In the genomic region with DNA sequence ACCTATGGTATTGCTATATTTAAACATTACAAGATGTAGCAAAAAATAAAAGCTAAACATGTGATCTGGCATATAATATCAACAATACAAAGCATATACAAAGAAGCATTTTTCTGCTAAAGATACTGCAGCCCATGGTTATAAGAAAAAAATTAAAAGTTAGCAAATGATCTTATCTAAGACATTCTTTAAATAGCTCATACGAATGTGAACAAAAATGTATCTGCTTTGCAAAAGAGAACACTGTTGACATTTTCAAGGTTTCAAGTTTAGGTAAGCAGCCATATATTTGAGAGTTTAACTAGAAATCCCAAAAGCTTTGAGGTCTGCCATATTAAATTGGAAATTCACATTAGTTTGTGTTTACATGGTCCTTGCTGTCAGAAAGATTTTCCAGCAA, we compare ENCODE assay signal across 14 cellular contexts.
DNase-seq lines count a peak whose midpoint lies in the region; ATAC-seq and TF ChIP-seq lines count a peak whose summit lies in the region.
"Had no signal": no experiment of that assay in that cellular context is flagged by ENCODE, and none has a peak within 500 bp of the region (broad histone marks: within the 10 kb centered on the region; RNA-seq: fewer than 3 reads in every experiment).

No MANE protein-coding gene starts in this region.

- no peak overlapping the region for H3K4me3 Mint-ChIP-seq in mesothelial cell of epicardium
- H3K4me3 Mint-ChIP-seq: CD4-positive, alpha-beta T cell; H9 had no signal

- H3K27ac Mint-ChIP-seq in mesothelial cell of epicardium, result peak overlapping the region; percentile 50
- H3K27ac Mint-ChIP-seq: CD4-positive, alpha-beta T cell; H9 had no signal

- no peaks in the 10 kb centered on the region for H3K27me3 ChIP-seq in DND-41 (ENCODE audit: insufficient read depth, low read length, poor library complexity)
- no peaks in the 10 kb centered on the region for H3K27me3 ChIP-seq in adipocyte (replicated peaks; ENCODE audit: control insufficient read depth, insufficient read depth, low read length)

- H3K4me1 ChIP-seq in DND-41 (ENCODE audit: insufficient read depth, low read length) (no peaks in the 10 kb centered on the region), adipocyte (ENCODE audit: control insufficient read depth, insufficient read depth, low read length) (peaks cover 2% of the 10 kb centered on the region)
- H3K4me1 ChIP-seq: Caco-2 had no signal

- H3K36me3 ChIP-seq in DND-41 (ENCODE audit: insufficient read depth, low read length), result no peaks in the 10 kb centered on the region
- no peaks in the 10 kb centered on the region for H3K36me3 ChIP-seq in adipocyte (ENCODE audit: control insufficient read depth, insufficient read depth, low read length, severe bottlenecking)

- H3K36me3 Mint-ChIP-seq in mesothelial cell of epicardium, result no peaks in the 10 kb centered on the region

- H3K9me3 ChIP-seq in DND-41 (ENCODE audit: insufficient read depth, low read length, severe bottlenecking) (peaks cover 5% of the 10 kb centered on the region), adipocyte (ENCODE audit: control insufficient read depth, low read length) (no peaks in the 10 kb centered on the region)
- H3K9me3 ChIP-seq: Caco-2 had no signal

- H3K4me2 ChIP-seq in DND-41 (ENCODE audit: insufficient read depth, low read length), result no peak overlapping the region

- TF ChIP-seq CTCF in DND-41 (IDR thresholded peaks at IDR 0.05; ENCODE audit: borderline replicate concordance, extremely low read depth, low read length, poor library complexity, severe bottlenecking), result no peak
- TF ChIP-seq CTCF in fibroblast of the aortic adventitia (IDR thresholded peaks at IDR 0.05; ENCODE audit: insufficient read depth, low read length), result no peak
- no peak for TF ChIP-seq CTCF in mesothelial cell of epicardium (IDR thresholded peaks at IDR 0.05; ENCODE audit: unreplicated experiment)

- H3K27me3 Mint-ChIP-seq in mesothelial cell of epicardium (ENCODE audit: low read depth), result no peaks in the 10 kb centered on the region
- H3K27me3 Mint-ChIP-seq: CD4-positive, alpha-beta T cell had no signal

- H3K4me3 ChIP-seq in DND-41 (ENCODE audit: low read depth in 1 of 2, low read length in 2 of 2) (no peak overlapping the region), adipocyte (ENCODE audit: low read length) (no peak overlapping the region), fibroblast of the aortic adventitia (ENCODE audit: low read depth, low read length) (no peak overlapping the region)

- 0 out of 2 replicates have a peak overlapping the region, but pooled peaks have one; percentile 26 for H2AFZ ChIP-seq in DND-41 (ENCODE audit: low read depth, low read length)

- peaks cover 12% of the 10 kb centered on the region for H3K9me3 Mint-ChIP-seq in mesothelial cell of epicardium
- H3K9me3 Mint-ChIP-seq: CD4-positive, alpha-beta T cell had no signal

- DNase-seq in DND-41 (no peak), adipocyte (ENCODE audit: low read depth) (peak; percentile 45), fibroblast of the aortic adventitia (ENCODE audit: low read depth) (peak; percentile 9), mesothelial cell of epicardium (ENCODE audit: low spot score in 2 of 2, unreplicated experiment in 2 of 2) (no peak), AG08395 (ENCODE audit: low spot score) (no peak), iPS-NIHi11 (ENCODE audit: low spot score) (no peak)
- DNase-seq: 8988T; AML-193; Caco-2; CD4-positive, alpha-beta T cell; GDM1; H9 had no signal

- ATAC-seq in DND-41 (ENCODE audit: insufficient read depth, low read depth) (no peak), GM21526 (IDR thresholded peaks at IDR 0.05; ENCODE audit: low FRiP score, unreplicated experiment) (no peak)

- H4K20me1 ChIP-seq in DND-41 (ENCODE audit: insufficient read depth, low read length), result no peaks in the 10 kb centered on the region

- peaks cover 5% of the 10 kb centered on the region for H3K4me1 Mint-ChIP-seq in mesothelial cell of epicardium

- H3K27ac ChIP-seq in DND-41 (ENCODE audit: low read length), result no peak overlapping the region
- H3K27ac ChIP-seq: C4-2B had no signal

- H3K9ac ChIP-seq in DND-41 (ENCODE audit: low read depth, low read length), result no peak overlapping the region
- no peak overlapping the region for H3K9ac ChIP-seq in adipocyte (ENCODE audit: low read length)

- H3K79me2 ChIP-seq in DND-41 (ENCODE audit: insufficient read depth, low read length), result no peaks in the 10 kb centered on the region

Comparison
In these comparisons a context has a peak if more than half of its experiments do, and no peak if none do; other contexts are left out.
1. DNase-seq: peak in adipocyte (single experiment) and fibroblast of the aortic adventitia (single experiment); none in DND-41 (single experiment), mesothelial cell of epicardium (0 of 2), AG08395 (single experiment) and iPS-NIHi11 (single experiment).